Comparison of ENCODE assay signal across 1 cellular context in genomic region chr6:11367638-11368199, GRCh38.
TF ChIP-seq lines count a peak whose summit lies in the region.

No MANE protein-coding gene starts in this region.

TF ChIP-seq in HepG2, 621 proteins besides CTCF, POLR2A, EP300 and RAD21 (continued from another document and continues in another):
- TF ChIP-seq, protein P1, sequence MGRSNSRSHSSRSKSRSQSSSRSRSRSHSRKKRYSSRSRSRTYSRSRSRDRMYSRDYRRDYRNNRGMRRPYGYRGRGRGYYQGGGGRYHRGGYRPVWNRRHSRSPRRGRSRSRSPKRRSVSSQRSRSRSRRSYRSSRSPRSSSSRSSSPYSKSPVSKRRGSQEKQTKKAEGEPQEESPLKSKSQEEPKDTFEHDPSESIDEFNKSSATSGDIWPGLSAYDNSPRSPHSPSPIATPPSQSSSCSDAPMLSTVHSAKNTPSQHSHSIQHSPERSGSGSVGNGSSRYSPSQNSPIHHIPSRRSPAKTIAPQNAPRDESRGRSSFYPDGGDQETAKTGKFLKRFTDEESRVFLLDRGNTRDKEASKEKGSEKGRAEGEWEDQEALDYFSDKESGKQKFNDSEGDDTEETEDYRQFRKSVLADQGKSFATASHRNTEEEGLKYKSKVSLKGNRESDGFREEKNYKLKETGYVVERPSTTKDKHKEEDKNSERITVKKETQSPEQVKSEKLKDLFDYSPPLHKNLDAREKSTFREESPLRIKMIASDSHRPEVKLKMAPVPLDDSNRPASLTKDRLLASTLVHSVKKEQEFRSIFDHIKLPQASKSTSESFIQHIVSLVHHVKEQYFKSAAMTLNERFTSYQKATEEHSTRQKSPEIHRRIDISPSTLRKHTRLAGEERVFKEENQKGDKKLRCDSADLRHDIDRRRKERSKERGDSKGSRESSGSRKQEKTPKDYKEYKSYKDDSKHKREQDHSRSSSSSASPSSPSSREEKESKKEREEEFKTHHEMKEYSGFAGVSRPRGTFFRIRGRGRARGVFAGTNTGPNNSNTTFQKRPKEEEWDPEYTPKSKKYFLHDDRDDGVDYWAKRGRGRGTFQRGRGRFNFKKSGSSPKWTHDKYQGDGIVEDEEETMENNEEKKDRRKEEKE (IDR thresholded peaks at IDR 0.05), result no peak
- TF ChIP-seq SOX13 (IDR thresholded peaks at IDR 0.05), result peak; percentile 64; the same call in 1 of the 2 replicates
- TF ChIP-seq SOX13 (CRISPR knock-in tag; conservative IDR thresholded peaks at IDR 0.05 in 1 of 2, IDR thresholded peaks at IDR 0.05 in 1 of 2), result peak in 1 of 2 experiments; percentile 93; a peak in 2 of 4 replicates
- peak; percentile 47; the same call in 1 of the 2 replicates for TF ChIP-seq HHEX (CRISPR knock-in tag; IDR thresholded peaks at IDR 0.05)
- peak; percentile 96; the same call in 1 of the 2 replicates for TF ChIP-seq CHD4 (IDR thresholded peaks at IDR 0.05; ENCODE audit: borderline replicate concordance, low read length)
- TF ChIP-seq CENPBD1 (CRISPR knock-in tag; IDR thresholded peaks at IDR 0.05; ENCODE audit: borderline replicate concordance, low read depth), result no peak
- TF ChIP-seq, protein P2, sequence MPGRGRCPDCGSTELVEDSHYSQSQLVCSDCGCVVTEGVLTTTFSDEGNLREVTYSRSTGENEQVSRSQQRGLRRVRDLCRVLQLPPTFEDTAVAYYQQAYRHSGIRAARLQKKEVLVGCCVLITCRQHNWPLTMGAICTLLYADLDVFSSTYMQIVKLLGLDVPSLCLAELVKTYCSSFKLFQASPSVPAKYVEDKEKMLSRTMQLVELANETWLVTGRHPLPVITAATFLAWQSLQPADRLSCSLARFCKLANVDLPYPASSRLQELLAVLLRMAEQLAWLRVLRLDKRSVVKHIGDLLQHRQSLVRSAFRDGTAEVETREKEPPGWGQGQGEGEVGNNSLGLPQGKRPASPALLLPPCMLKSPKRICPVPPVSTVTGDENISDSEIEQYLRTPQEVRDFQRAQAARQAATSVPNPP (CRISPR knock-in tag; IDR thresholded peaks at IDR 0.05), result no peak
- no peak for TF ChIP-seq SRSF4 (IDR thresholded peaks at IDR 0.05; ENCODE audit: low read depth, low read length, poor library complexity, severe bottlenecking)
- TF ChIP-seq KDM3A (CRISPR knock-in tag; IDR thresholded peaks at IDR 0.05; ENCODE audit: low read depth), result peak; percentile 90; the same call in 1 of the 2 replicates
- TF ChIP-seq PAWR (CRISPR knock-in tag; IDR thresholded peaks at IDR 0.05; ENCODE audit: borderline replicate concordance), result no peak
- peak; percentile 86 for TF ChIP-seq POLR2AphosphoS5 (IDR thresholded peaks at IDR 0.05; ENCODE audit: low read depth, low read length)
- TF ChIP-seq NFKBIZ (CRISPR knock-in tag; IDR thresholded peaks at IDR 0.05), result peak; percentile 95; the same call in 1 of the 2 replicates
- TF ChIP-seq CEBPB (IDR thresholded peaks at IDR 0.05; ENCODE audit: borderline replicate concordance, low read depth, low read length), result peak; percentile 85
- no peak; the same call in 1 of the 2 replicates for TF ChIP-seq ZNF768 (CRISPR knock-in tag; IDR thresholded peaks at IDR 0.05)
- no peak for TF ChIP-seq SUZ12 (IDR thresholded peaks at IDR 0.05; ENCODE audit: low read depth, low read length)
- TF ChIP-seq MBNL3 (CRISPR knock-in tag; conservative IDR thresholded peaks at IDR 0.05), result no peak
- TF ChIP-seq ZBTB40 (IDR thresholded peaks at IDR 0.05), result no peak
- TF ChIP-seq ZBTB40 (CRISPR knock-in tag; IDR thresholded peaks at IDR 0.05), result peak; percentile 79; the same call in 1 of the 2 replicates
- peak; percentile 69 for TF ChIP-seq ELF1 (CRISPR knock-in tag; IDR thresholded peaks at IDR 0.05)
- no peak for TF ChIP-seq EZH2 (conservative IDR thresholded peaks at IDR 0.05; ENCODE audit: low read depth, low read length)
- TF ChIP-seq ZNF782 (CRISPR knock-in tag; IDR thresholded peaks at IDR 0.05; ENCODE audit: borderline replicate concordance), result peak; percentile 58; the same call in 1 of the 2 replicates
- TF ChIP-seq ZIK1 (CRISPR knock-in tag; IDR thresholded peaks at IDR 0.05; ENCODE audit: borderline replicate concordance, low read depth), result peak; percentile 80; the same call in 1 of the 2 replicates
- TF ChIP-seq, protein P3, sequence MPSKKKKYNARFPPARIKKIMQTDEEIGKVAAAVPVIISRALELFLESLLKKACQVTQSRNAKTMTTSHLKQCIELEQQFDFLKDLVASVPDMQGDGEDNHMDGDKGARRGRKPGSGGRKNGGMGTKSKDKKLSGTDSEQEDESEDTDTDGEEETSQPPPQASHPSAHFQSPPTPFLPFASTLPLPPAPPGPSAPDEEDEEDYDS (CRISPR knock-in tag; IDR thresholded peaks at IDR 0.05), result peak; percentile 91
- no peak for TF ChIP-seq ZSCAN29 (CRISPR knock-in tag; conservative IDR thresholded peaks at IDR 0.05)
- no peak for TF ChIP-seq SRSF1 (optimal IDR thresholded peaks at IDR 0.05; ENCODE audit: low read depth, low read length)
- 0 out of 2 replicates have a peak, but pooled peaks have one; percentile 35 for TF ChIP-seq ZNF121 (CRISPR knock-in tag; IDR thresholded peaks at IDR 0.05)
- no peak for TF ChIP-seq ZNF776 (CRISPR knock-in tag; IDR thresholded peaks at IDR 0.05)
- 0 out of 2 replicates have a peak, but pooled peaks have one; percentile 17 for TF ChIP-seq CHD2 (IDR thresholded peaks at IDR 0.05; ENCODE audit: low read depth, low read length)
- TF ChIP-seq ZNF503 (CRISPR knock-in tag; IDR thresholded peaks at IDR 0.05), result peak; percentile 74; the same call in 1 of the 2 replicates
- TF ChIP-seq ZNF251 (CRISPR knock-in tag; IDR thresholded peaks at IDR 0.05), result no peak
- no peak; the same call in 1 of the 2 replicates for TF ChIP-seq AFF4 (CRISPR knock-in tag; IDR thresholded peaks at IDR 0.05)
- no peak for TF ChIP-seq SMARCC2 (IDR thresholded peaks at IDR 0.05)
- no peak for TF ChIP-seq ZNF180 (CRISPR knock-in tag; IDR thresholded peaks at IDR 0.05; ENCODE audit: borderline replicate concordance, low read depth)
- peak; percentile 95 for TF ChIP-seq ELF3 (CRISPR knock-in tag; IDR thresholded peaks at IDR 0.05)
- peak; percentile 71 for TF ChIP-seq ZBTB7B (CRISPR knock-in tag; IDR thresholded peaks at IDR 0.05)
- TF ChIP-seq GABPB1 (CRISPR knock-in tag; IDR thresholded peaks at IDR 0.05), result 0 out of 2 replicates have a peak, but pooled peaks have one; percentile 35
- no peak for TF ChIP-seq FOXP1 (IDR thresholded peaks at IDR 0.05)
- TF ChIP-seq FOXP1 (CRISPR knock-in tag; IDR thresholded peaks at IDR 0.05), result peak; percentile 82
- TF ChIP-seq TBX2 (CRISPR knock-in tag; IDR thresholded peaks at IDR 0.05; ENCODE audit: borderline replicate concordance), result peak; percentile 99
